In the genomic region with DNA sequence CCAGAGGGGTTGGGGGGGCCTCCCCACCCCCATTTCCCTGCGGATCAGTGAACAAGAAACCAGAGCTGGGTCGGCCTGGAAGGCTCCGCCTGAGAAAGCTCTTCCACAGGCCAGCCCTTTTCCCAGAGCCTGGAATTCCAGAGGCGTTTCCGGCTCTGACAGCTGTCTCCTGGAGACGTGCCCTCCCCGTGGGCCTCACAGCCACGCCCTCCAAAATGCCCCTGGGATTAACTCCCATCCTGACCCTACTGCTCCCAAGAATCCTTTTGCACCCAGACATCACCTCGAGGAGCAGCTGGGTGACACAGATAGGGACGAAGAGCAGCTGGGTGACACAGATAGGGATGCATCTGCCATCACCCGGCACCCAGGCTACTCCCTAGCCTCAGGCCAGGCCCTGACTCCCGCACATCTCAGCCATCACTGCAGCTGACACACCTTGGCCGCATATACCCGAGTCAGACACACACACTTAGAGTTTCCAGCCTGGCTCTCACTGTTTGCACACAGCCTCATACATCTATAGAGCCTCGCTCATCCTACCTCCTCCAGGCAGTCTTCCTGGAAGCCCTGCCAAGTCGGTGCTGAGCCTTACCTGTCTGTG, we compare ENCODE assay signal across 12 cellular contexts. TPM values are rescaled to one million over a fixed set of nuclear protein-coding genes. Genes with fewer than 3 reads are reported as not detected.
DNase-seq lines count a peak whose midpoint lies in the region; ATAC-seq and TF ChIP-seq lines count a peak whose summit lies in the region.
"Had no signal": no experiment of that assay in that cellular context is flagged by ENCODE, and none has a peak within 500 bp of the region (broad histone marks: within the 10 kb centered on the region; RNA-seq: fewer than 3 reads in every experiment).

No MANE protein-coding gene starts in this region.

- no peak overlapping the region for H3K4me3 ChIP-seq in fibroblast of the aortic adventitia (ENCODE audit: low read depth, low read length)

- no peak for TF ChIP-seq CTCF in fibroblast of the aortic adventitia (IDR thresholded peaks at IDR 0.05; ENCODE audit: insufficient read depth, low read length)
- TF ChIP-seq CTCF in neural crest cell (conservative IDR thresholded peaks at IDR 0.05), result no peak

- DNase-seq in AG08395 (ENCODE audit: low spot score), result peak; percentile 62
- peak; percentile 72 for DNase-seq in RPMI7951 (ENCODE audit: low read depth)
- peak; percentile 71 for DNase-seq in fibroblast of the aortic adventitia (ENCODE audit: low read depth)
- DNase-seq in neural crest cell (ENCODE audit: low read depth, low spot score), result no peak
- DNase-seq in SHP77 treated with DMSO at 0.1 percent for 48 hours (lab: John Stamatoyannopoulos, UW), result no peak
- no peak for DNase-seq in activated naive CD4-positive, alpha-beta T cell treated with anti-CD3 and anti-CD28 coated beads, Interleukin-2, amount 50 U/mL, for 72 hours (ENCODE audit: low spot score in 2 of 2)
- no peak for DNase-seq in activated CD4-positive, alpha-beta T cell treated with anti-CD3 and anti-CD28 coated beads, Interleukin-2, amount 10 ng/mL, durations not matched to agents 24 days and 14 days
- no peak for DNase-seq in Ammon's horn (ENCODE audit: low spot score)
- DNase-seq: naive B cell; NCI-H1436; stimulated activated CD8-positive, alpha-beta memory T cell treated with anti-CD3 and anti-CD28 coated beads, Interleukin-4, amount 100 ng/mL, for 48 hours had no signal

- ATAC-seq in activated naive CD4-positive, alpha-beta T cell treated with anti-CD3 and anti-CD28 coated beads, Interleukin-2, amount 50 U/mL, for 72 hours, result no peak

- peaks cover 45% of the 10 kb centered on the region for H3K4me1 Mint-ChIP-seq in neural crest cell
- H3K4me1 Mint-ChIP-seq in activated CD4-positive, alpha-beta T cell treated with anti-CD3 and anti-CD28 coated beads, Interleukin-2, amount 10 ng/mL, durations not matched to agents 24 days and 14 days, result peaks cover 4% of the 10 kb centered on the region

- peak overlapping the region; percentile 93 for H3K27ac Mint-ChIP-seq in neural crest cell (ENCODE audit: unreplicated experiment)
- no peak overlapping the region for H3K27ac Mint-ChIP-seq in activated naive CD4-positive, alpha-beta T cell treated with anti-CD3 and anti-CD28 coated beads, Interleukin-2, amount 50 U/mL, for 72 hours
- no peak overlapping the region for H3K27ac Mint-ChIP-seq in activated CD4-positive, alpha-beta T cell treated with anti-CD3 and anti-CD28 coated beads, Interleukin-2, amount 10 ng/mL, durations not matched to agents 24 days and 14 days
- H3K27ac Mint-ChIP-seq: naive B cell had no signal

- peaks cover 6% of the 10 kb centered on the region for H3K27me3 Mint-ChIP-seq in neural crest cell (ENCODE audit: low read depth)
- H3K27me3 Mint-ChIP-seq in activated CD4-positive, alpha-beta T cell treated with anti-CD3 and anti-CD28 coated beads, Interleukin-2, amount 10 ng/mL, durations not matched to agents 24 days and 14 days, result peaks cover 45% of the 10 kb centered on the region

- H3K4me3 Mint-ChIP-seq in neural crest cell, result peak overlapping the region; percentile 9
- H3K4me3 Mint-ChIP-seq in activated CD4-positive, alpha-beta T cell treated with anti-CD3 and anti-CD28 coated beads, Interleukin-2, amount 10 ng/mL, durations not matched to agents 24 days and 14 days, result no peak overlapping the region
- H3K4me3 Mint-ChIP-seq: naive B cell had no signal

- intact Hi-C loops in activated CD4-positive, alpha-beta T cell treated with anti-CD3 and anti-CD28 coated beads, Interleukin-2, amount 10 ng/mL, durations not matched to agents 24 days and 14 days (cut with micrococcal nuclease), result no loop called here

- no peaks in the 10 kb centered on the region for H3K9me3 Mint-ChIP-seq in neural crest cell
- H3K9me3 Mint-ChIP-seq in activated naive CD4-positive, alpha-beta T cell treated with anti-CD3 and anti-CD28 coated beads, Interleukin-2, amount 50 U/mL, for 72 hours, result no peaks in the 10 kb centered on the region
- H3K9me3 Mint-ChIP-seq in activated CD4-positive, alpha-beta T cell treated with anti-CD3 and anti-CD28 coated beads, Interleukin-2, amount 10 ng/mL, durations not matched to agents 24 days and 14 days, result no peaks in the 10 kb centered on the region
- H3K9me3 Mint-ChIP-seq: naive B cell had no signal

- no peaks in the 10 kb centered on the region for H3K36me3 Mint-ChIP-seq in neural crest cell (ENCODE audit: low read depth)
- H3K36me3 Mint-ChIP-seq in activated naive CD4-positive, alpha-beta T cell treated with anti-CD3 and anti-CD28 coated beads, Interleukin-2, amount 50 U/mL, for 72 hours, result no peaks in the 10 kb centered on the region
- no peaks in the 10 kb centered on the region for H3K36me3 Mint-ChIP-seq in activated CD4-positive, alpha-beta T cell treated with anti-CD3 and anti-CD28 coated beads, Interleukin-2, amount 10 ng/mL, durations not matched to agents 24 days and 14 days (ENCODE audit: low read depth)
- H3K36me3 Mint-ChIP-seq: naive B cell had no signal

RNA-seq across cellular contexts. Expression of a gene that starts 7.6 kb away (rescaled TPM):
- 18.4 and 19.7 TPM in 2 replicates for total RNA-seq in RPMI7951 (2014; rRNA removed; shearing (Covaris generic))
- total RNA-seq in fibroblast of the aortic adventitia (ENCODE audit: low replicate concordance), result 18.9 and 30.3 TPM in 2 replicates
- total RNA-seq in neural crest cell, result 22.6 and 26.1 TPM in 2 replicates
- total RNA-seq in activated naive CD4-positive, alpha-beta T cell treated with anti-CD3 and anti-CD28 coated beads, Interleukin-2, amount 50 U/mL, for 72 hours, result 1 to 10 TPM in 1 of 2 donors, under 1 TPM in 1; 0.09 to 1.9 TPM
- 1.0 and 1.2 TPM in 2 replicates for total RNA-seq in activated CD4-positive, alpha-beta T cell treated with anti-CD3 and anti-CD28 coated beads, Interleukin-2, amount 10 ng/mL, durations not matched to agents 24 days and 14 days

RNA-seq across cellular contexts. Expression of a gene that starts 27.2 kb away (rescaled TPM):
- total RNA-seq in RPMI7951 (2014; rRNA removed; shearing (Covaris generic)), result not detected in 2 replicates
- total RNA-seq in fibroblast of the aortic adventitia (ENCODE audit: low replicate concordance) (not detected in 2 replicates), neural crest cell (not detected in 2 replicates)
- total RNA-seq in activated naive CD4-positive, alpha-beta T cell treated with anti-CD3 and anti-CD28 coated beads, Interleukin-2, amount 50 U/mL, for 72 hours, result not detected
- not detected in 2 replicates for total RNA-seq in activated CD4-positive, alpha-beta T cell treated with anti-CD3 and anti-CD28 coated beads, Interleukin-2, amount 10 ng/mL, durations not matched to agents 24 days and 14 days
- total RNA-seq: bronchial epithelial cell had no signal

RNA-seq across cellular contexts. Expression of a gene that starts 33.4 kb away (rescaled TPM):
- 3.5 and 3.6 TPM in 2 replicates for total RNA-seq in RPMI7951 (2014; rRNA removed; shearing (Covaris generic))
- total RNA-seq in fibroblast of the aortic adventitia (ENCODE audit: low replicate concordance), result 5.8 and 13.1 TPM in 2 replicates
- 7.0 and 7.3 TPM in 2 replicates for total RNA-seq in neural crest cell
- under 1 TPM; 0.09 to 0.51 TPM for total RNA-seq in activated naive CD4-positive, alpha-beta T cell treated with anti-CD3 and anti-CD28 coated beads, Interleukin-2, amount 50 U/mL, for 72 hours
- total RNA-seq in activated CD4-positive, alpha-beta T cell treated with anti-CD3 and anti-CD28 coated beads, Interleukin-2, amount 10 ng/mL, durations not matched to agents 24 days and 14 days, result not detected in 2 replicates

RNA-seq across cellular contexts. Expression of a gene that starts 56.0 kb away (rescaled TPM):
- 29.7 and 31.3 TPM in 2 replicates for total RNA-seq in RPMI7951 (2014; rRNA removed; shearing (Covaris generic))
- 12.0 and 35.0 TPM in 2 replicates for total RNA-seq in fibroblast of the aortic adventitia (ENCODE audit: low replicate concordance)
- total RNA-seq in neural crest cell, result 85.1 and 88.6 TPM in 2 replicates
- 10 to 100 TPM; 68.8 to 83.9 TPM for total RNA-seq in activated naive CD4-positive, alpha-beta T cell treated with anti-CD3 and anti-CD28 coated beads, Interleukin-2, amount 50 U/mL, for 72 hours
- 75.8 and 77.2 TPM in 2 replicates for total RNA-seq in activated CD4-positive, alpha-beta T cell treated with anti-CD3 and anti-CD28 coated beads, Interleukin-2, amount 10 ng/mL, durations not matched to agents 24 days and 14 days

Comparison
In these comparisons a context has a peak if more than half of its experiments do, and no peak if none do; other contexts are left out.
1. DNase-seq: peak in AG08395 (single experiment), RPMI7951 (single experiment) and fibroblast of the aortic adventitia (single experiment); none in neural crest cell (single experiment), SHP77 treated with DMSO at 0.1 percent for 48 hours (single experiment), activated naive CD4-positive, alpha-beta T cell treated with anti-CD3 and anti-CD28 coated beads, Interleukin-2, amount 50 U/mL, for 72 hours (0 of 2), activated CD4-positive, alpha-beta T cell treated with anti-CD3 and anti-CD28 coated beads, Interleukin-2, amount 10 ng/mL, durations not matched to agents 24 days and 14 days (single experiment) and Ammon's horn (single experiment).